In the genomic region with DNA sequence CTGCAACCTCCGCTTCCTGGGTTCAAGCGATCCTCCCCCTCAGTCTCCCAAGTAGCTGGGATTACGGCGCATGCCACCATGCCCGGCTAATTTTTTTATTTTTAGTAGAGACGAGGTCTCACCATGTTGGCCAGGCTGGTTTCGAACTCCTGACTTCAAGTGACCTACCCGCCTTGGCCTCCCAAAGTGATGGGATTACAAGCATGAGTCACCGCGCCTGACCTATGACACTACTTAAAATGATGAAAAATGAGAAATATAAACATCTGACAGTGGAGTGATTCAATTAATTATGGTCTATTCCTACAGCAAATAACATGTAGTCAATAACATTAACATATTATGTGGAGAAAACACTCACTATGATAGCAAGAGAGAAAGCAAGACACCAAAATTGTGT, we compare ENCODE assay signal across 19 cellular contexts. TPM values are rescaled to one million over a fixed set of nuclear protein-coding genes. Genes with fewer than 3 reads are reported as not detected.
A peak's percentile ranks its signal among the peaks of the same experiment; 100 is the strongest.
DNase-seq lines count a peak whose midpoint lies in the region; ATAC-seq, FAIRE-seq and TF ChIP-seq lines count a peak whose summit lies in the region.
"Had no signal": no experiment of that assay in that cellular context is flagged by ENCODE, and none has a peak within 500 bp of the region (broad histone marks: within the 10 kb centered on the region; RNA-seq: fewer than 3 reads in every experiment).

No MANE protein-coding gene starts in this region.

- intact Hi-C loops in OCI-LY7 (cut with micrococcal nuclease; ENCODE audit: unreplicated experiment): no loop called here
- intact Hi-C loops in GM12878 (cut with micrococcal nuclease; ENCODE audit: unreplicated experiment): no loop called here
- intact Hi-C loops in mucosa of descending colon (cut with DNase I, micrococcal nuclease): no loop called here

- H3K4me3 Mint-ChIP-seq in activated naive CD4-positive, alpha-beta T cell treated with anti-CD3 and anti-CD28 coated beads, Interleukin-2, amount 10 ng/mL, durations not matched to agents 7 days and 5 days: peak overlapping the region; percentile 87
- H3K4me3 Mint-ChIP-seq in neural progenitor cell: peak overlapping the region; percentile 91

- H3K9me2 ChIP-seq in OCI-LY7 (ENCODE audit: insufficient read depth, low read length): no peaks in the 10 kb centered on the region

- POLR2A ChIA-PET in OCI-LY7 (lab: Charles Lee) (interaction anchor here (1.1 to 1.2 kb wide), 2 partner anchors 14 to 42 kb away, joined by 3 read pairs; no protein-coding TSS in a partner anchor), GM12878 (lab: Charles Lee) (interaction anchor here (0.8 to 1.2 kb wide), 2 partner anchors 33 to 79 kb away, joined by 4 read pairs; no protein-coding TSS in a partner anchor)

- H3K4me1 ChIP-seq in OCI-LY7 (ENCODE audit: insufficient read depth, low read length, poor library complexity, severe bottlenecking) (peaks cover 31% of the 10 kb centered on the region), GM12878 (ENCODE audit: control insufficient read depth, insufficient read depth, low read length) (peaks cover 7% of the 10 kb centered on the region), neural progenitor cell (peaks cover 9% of the 10 kb centered on the region), mucosa of descending colon (ENCODE audit: low read depth) (peaks cover 17% of the 10 kb centered on the region)

- no peak for FAIRE-seq in GM12878 (lab: Jason Lieb, UNC)

- peaks cover 39% of the 10 kb centered on the region for H3F3A ChIP-seq in neural progenitor cell (ENCODE audit: low read depth)

- no peak for TF ChIP-seq RAD21 in GM12878 (IDR thresholded peaks at IDR 0.05; ENCODE audit: insufficient read depth, low read depth, low read length)

- CTCF ChIA-PET in activated naive CD4-positive, alpha-beta T cell treated with anti-CD3 and anti-CD28 coated beads, Interleukin-2, amount 10 ng/mL, durations not matched to agents 7 days and 5 days (lab: Charles Lee): no interaction called here
- CTCF ChIA-PET in OCI-LY7 (lab: Charles Lee; ENCODE audit: unreplicated experiment): no interaction called here
- CTCF ChIA-PET in GM12878 (lab: Yijun Ruan, JAX): interaction anchor here (0.6 to 1.2 kb wide), 4 partner anchors 13 to 166 kb away, joined by 3 to 4 read pairs (median 4); no protein-coding TSS in a partner anchor

- no peak for TF ChIP-seq POLR2A in GM12878 (IDR thresholded peaks at IDR 0.05; ENCODE audit: low read depth, low read length)

- H3K79me2 ChIP-seq in OCI-LY7 (ENCODE audit: insufficient read depth, low read depth, low read length) (peaks cover 24% of the 10 kb centered on the region; the same call in 1 of the 2 replicates), GM12878 (ENCODE audit: control insufficient read depth, insufficient read depth, low read length) (peaks cover 18% of the 10 kb centered on the region), neural progenitor cell (ENCODE audit: low read depth) (peaks cover 51% of the 10 kb centered on the region)

- peaks cover 28% of the 10 kb centered on the region for H3K36me3 Mint-ChIP-seq in activated naive CD4-positive, alpha-beta T cell treated with anti-CD3 and anti-CD28 coated beads, Interleukin-2, amount 10 ng/mL, durations not matched to agents 7 days and 5 days
- H3K36me3 Mint-ChIP-seq in neural progenitor cell: peaks cover 21% of the 10 kb centered on the region

- H3K4me3 ChIP-seq in OCI-LY7 (ENCODE audit: low read depth, low read length, poor library complexity, severe bottlenecking): no peak overlapping the region
- H3K4me3 ChIP-seq in GM12878: no peak overlapping the region
- no peak overlapping the region for H3K4me3 ChIP-seq in neural progenitor cell
- H3K4me3 ChIP-seq in foreskin fibroblast (ENCODE audit: low read depth in 1 of 2, low read length in 2 of 2): no peak overlapping the region
- no peak overlapping the region for H3K4me3 ChIP-seq in mucosa of descending colon
- H3K4me3 ChIP-seq: tibial nerve had no signal

- H4K20me1 ChIP-seq in OCI-LY7 (ENCODE audit: insufficient read depth, low read length) (no peaks in the 10 kb centered on the region), GM12878 (ENCODE audit: control insufficient read depth, insufficient read depth) (no peaks in the 10 kb centered on the region), neural progenitor cell (ENCODE audit: low read depth) (peaks cover 31% of the 10 kb centered on the region)

- H3K9me3 ChIP-seq in OCI-LY7 (ENCODE audit: low read length) (no peaks in the 10 kb centered on the region), GM12878 (replicated peaks; ENCODE audit: control insufficient read depth, insufficient read depth, low read length) (no peaks in the 10 kb centered on the region), neural progenitor cell (ENCODE audit: low read depth) (no peaks in the 10 kb centered on the region), mucosa of descending colon (no peaks in the 10 kb centered on the region)
- H3K9me3 ChIP-seq: tibial nerve had no signal

- H2AFZ ChIP-seq in OCI-LY7 (ENCODE audit: low read length): no peak overlapping the region
- no peak overlapping the region for H2AFZ ChIP-seq in GM12878 (ENCODE audit: control insufficient read depth, low read depth, low read length)
- no peak overlapping the region for H2AFZ ChIP-seq in neural progenitor cell (replicated peaks)

- no peak overlapping the region for H3K27ac ChIP-seq in OCI-LY7 (ENCODE audit: low read depth, low read length, poor library complexity, severe bottlenecking)
- H3K27ac ChIP-seq in GM12878 (ENCODE audit: control insufficient read depth, insufficient read depth): no peak overlapping the region
- H3K27ac ChIP-seq in neural progenitor cell: no peak overlapping the region

- H3K36me3 ChIP-seq in OCI-LY7 (ENCODE audit: insufficient read depth, low read length) (peaks cover 46% of the 10 kb centered on the region), GM12878 (ENCODE audit: control insufficient read depth in 2 of 2, insufficient read depth in 2 of 2, low read length in 1 of 2) (no peaks in the 10 kb centered on the region; a peak in 2 of 4 replicates), neural progenitor cell (peaks cover under 1% of the 10 kb centered on the region), mucosa of descending colon (ENCODE audit: low read depth) (no peaks in the 10 kb centered on the region)

- in situ Hi-C loops in GM12878 (cut with MboI): no loop called here

- H3K9me3 Mint-ChIP-seq in activated naive CD4-positive, alpha-beta T cell treated with anti-CD3 and anti-CD28 coated beads, Interleukin-2, amount 10 ng/mL, durations not matched to agents 7 days and 5 days: no peaks in the 10 kb centered on the region
- H3K9me3 Mint-ChIP-seq in neural progenitor cell: no peaks in the 10 kb centered on the region
- H3K9me3 Mint-ChIP-seq: activated naive CD4-positive, alpha-beta T cell treated with anti-CD3 and anti-CD28 coated beads for 36 hours had no signal

- BruUV-seq in OCI-LY7 (replicated peaks; lab: Mats Ljungman, UMichigan) (no TSS peak), GM12878 (replicated peaks; lab: Mats Ljungman, UMichigan) (no TSS peak)

- H3K9ac ChIP-seq in GM12878 (ENCODE audit: control insufficient read depth, insufficient read depth, low read length) (no peak overlapping the region), neural progenitor cell (no peak overlapping the region)

- peak overlapping the region; percentile 68 for H3K27ac Mint-ChIP-seq in activated naive CD4-positive, alpha-beta T cell treated with anti-CD3 and anti-CD28 coated beads, Interleukin-2, amount 10 ng/mL, durations not matched to agents 7 days and 5 days
- no peak overlapping the region for H3K27ac Mint-ChIP-seq in neural progenitor cell
- H3K27ac Mint-ChIP-seq: activated naive CD4-positive, alpha-beta T cell treated with anti-CD3 and anti-CD28 coated beads for 36 hours had no signal

- no peaks in the 10 kb centered on the region for H3K27me3 Mint-ChIP-seq in activated naive CD4-positive, alpha-beta T cell treated with anti-CD3 and anti-CD28 coated beads, Interleukin-2, amount 10 ng/mL, durations not matched to agents 7 days and 5 days
- H3K27me3 Mint-ChIP-seq in neural progenitor cell (ENCODE audit: insufficient read depth, low read depth): peaks cover 6% of the 10 kb centered on the region

- over 99% methylated on average over 10 of the region's 10 CpGs for WGBS in GM12878 (ENCODE audit: insufficient coverage, insufficient replicate concordance, low lambda C conversion rate, missing lambda C conversion rate)

- peak overlapping the region; percentile 87 for H3K4me2 ChIP-seq in OCI-LY7 (ENCODE audit: low read length)
- H3K4me2 ChIP-seq in GM12878 (ENCODE audit: control insufficient read depth, insufficient read depth): peak overlapping the region; percentile 13; the same call in 1 of the 2 replicates
- H3K4me2 ChIP-seq in neural progenitor cell: no peak overlapping the region

- H3K27me3 ChIP-seq in GM12878 (replicated peaks in 1 of 2; ENCODE audit: control insufficient read depth in 2 of 2, insufficient read depth in 2 of 2, low read length in 1 of 2) (no peaks in the 10 kb centered on the region), neural progenitor cell (no peaks in the 10 kb centered on the region)
- H3K27me3 ChIP-seq: tibial nerve had no signal

- SMC1A ChIA-PET in GM12878 (lab: Charles Lee; ENCODE audit: uncharacterized antibody, unreplicated experiment): interaction anchor here (0.9 to 1.2 kb wide), 2 partner anchors 25 to 45 kb away, joined by 3 read pairs; no protein-coding TSS in a partner anchor

- TF ChIP-seq CTCF in OCI-LY7 (conservative IDR thresholded peaks at IDR 0.05; ENCODE audit: low read length): no peak
- no peak for TF ChIP-seq CTCF in GM12878 (IDR thresholded peaks at IDR 0.05 in 2 of 3, conservative IDR thresholded peaks at IDR 0.05 in 1 of 3; ENCODE audit: control insufficient read depth in 2 of 3, extremely low read depth in 1 of 3, insufficient read depth in 1 of 3, low read depth in 3 of 3, low read length in 3 of 3)
- no peak for TF ChIP-seq CTCF in neural progenitor cell (IDR thresholded peaks at IDR 0.05)
- no peak for TF ChIP-seq CTCF in foreskin fibroblast (IDR thresholded peaks at IDR 0.05; ENCODE audit: low read depth, low read length)
- no peak for TF ChIP-seq CTCF in mucosa of descending colon (IDR thresholded peaks at IDR 0.05)

- DNase-seq in activated naive CD4-positive, alpha-beta T cell treated with anti-CD3 and anti-CD28 coated beads, Interleukin-2, amount 10 ng/mL, durations not matched to agents 7 days and 5 days: peak; percentile 9
- DNase-seq in activated naive CD4-positive, alpha-beta T cell (lab: John Stamatoyannopoulos, UW): no peak
- DNase-seq in OCI-LY7 (ENCODE audit: low spot score): no peak
- DNase-seq in GM12878 (ENCODE audit: low read depth, low spot score): no peak
- DNase-seq in neural progenitor cell (ENCODE audit: low spot score): no peak
- DNase-seq in foreskin fibroblast: no peak
- DNase-seq in mucosa of descending colon: no peak
- DNase-seq in ureter (ENCODE audit: low spot score): no peak
- DNase-seq: activated naive CD4-positive, alpha-beta T cell treated with anti-CD3 and anti-CD28 coated beads for 36 hours; caudate nucleus; DMS79; IMR-90; left cardiac atrium; NCI-H1436; NCI-H226; stimulated activated CD4-positive, alpha-beta T cell treated with anti-CD3 and anti-CD28 coated beads, Interleukin-2, amount 100 ng/mL, for 24 hours; stimulated activated CD8-positive, alpha-beta memory T cell treated with anti-CD3 and anti-CD28 coated beads, Interleukin-4, amount 100 ng/mL, for 48 hours had no signal

- ATAC-seq in GM12878 (no peak), mucosa of descending colon (no peak)
- ATAC-seq: activated CD4-positive, CD25-positive, alpha-beta regulatory T cell treated with anti-CD3 and anti-CD28 coated beads, Interleukin-2, amount 50 U/mL, for 24 hours; left cardiac atrium had no signal

- H3K4me1 Mint-ChIP-seq in activated naive CD4-positive, alpha-beta T cell treated with anti-CD3 and anti-CD28 coated beads, Interleukin-2, amount 10 ng/mL, durations not matched to agents 7 days and 5 days: peaks cover 40% of the 10 kb centered on the region
- peaks cover 21% of the 10 kb centered on the region for H3K4me1 Mint-ChIP-seq in neural progenitor cell

- RAD21 ChIA-PET in GM12878 (lab: Charles Lee; ENCODE audit: unreplicated experiment): interaction anchor here (1.3 kb wide), 1 partner anchor 9 kb away, joined by 3 read pairs; no protein-coding TSS in a partner anchor

- TF ChIP-seq EP300 in GM12878 (IDR thresholded peaks at IDR 0.05; ENCODE audit: borderline replicate concordance in 1 of 2, control insufficient read depth in 1 of 2, low read depth in 2 of 2, low read length in 2 of 2): no peak

RNA-seq across cellular contexts. Expression of a gene that starts 2.2 kb away (rescaled TPM):
- total RNA-seq in OCI-LY7 (2014; rRNA removed; shearing (Covaris generic)): 50.8 and 52.0 TPM in 2 replicates
- total RNA-seq in OCI-LY7 (2022) (42.2 and 44.7 TPM in 2 replicates), GM12878 (2014; rRNA removed) (27.2 and 35.2 TPM in 2 replicates), GM12878 (2014; rRNA removed; fragmentation: Illumina TruSeq; extraction: Trizol) (4.1 and 5.2 TPM in 2 replicates), GM12878 (2021) (31.0 and 32.8 TPM in 2 replicates), neural progenitor cell (ENCODE audit: low replicate concordance) (9.3 and 52.2 TPM in 2 replicates), mucosa of descending colon (10 to 100 TPM; 20.7 to 27.9 (median 22.1) TPM), ureter (24.0 TPM)
- total RNA-seq in GM12878 (2013; cell fraction: nucleolus; rRNA removed): 26.3 and 30.6 TPM in 2 replicates
- 4.9 TPM for polyA plus RNA-seq in GM12878 (2011; ENCODE audit: low read depth)
- polyA plus RNA-seq in GM12878 (2011; rRNA removed) (2.9 and 8.1 TPM in 2 replicates), GM12878 (2014; fragmentation: Illumina TruSeq; extraction: Trizol) (0.76 and 3.3 TPM in 2 replicates), GM12878 (2014; fragmentation: Nextera tagmentation; extraction: Ambion mirVana) (under 1 TPM; 0.13 to 0.68 TPM), GM12878 (2014; rRNA removed) (23.8 and 32.6 TPM in 2 replicates), GM12878 (2016; fragmentation: Nextera tagmentation; extraction: Ambion mirVana) (10 to 100 TPM; 43.6 to 53.3 TPM)
- 13.5 and 22.0 TPM in 2 replicates for polyA plus RNA-seq in GM12878 (2011; cell fraction: cytosol; rRNA removed)
- 101 and 131 TPM in 2 replicates for polyA plus RNA-seq in GM12878 (2011; cell fraction: nucleus; rRNA removed)
- 16.8 and 17.2 TPM in 2 replicates for polyA plus RNA-seq in GM12878 (2012)
- polyA minus RNA-seq in GM12878 (2011; rRNA and poly(A)+ RNA removed): 3.9 and 12.8 TPM in 2 replicates
- 9.5 and 9.9 TPM in 2 replicates for polyA minus RNA-seq in GM12878 (2011; cell fraction: cytosol; rRNA and poly(A)+ RNA removed)
- 10.8 and 17.3 TPM in 2 replicates for polyA minus RNA-seq in GM12878 (2011; cell fraction: nucleus; rRNA and poly(A)+ RNA removed)

RNA-seq across cellular contexts. Expression of a gene that starts 5.7 kb away (rescaled TPM):
- 3.9 and 6.6 TPM in 2 replicates for total RNA-seq in OCI-LY7 (2014; rRNA removed; shearing (Covaris generic))
- total RNA-seq in OCI-LY7 (2022) (6.2 and 8.6 TPM in 2 replicates), GM12878 (2014; rRNA removed) (3.7 and 4.3 TPM in 2 replicates), GM12878 (2014; rRNA removed; fragmentation: Illumina TruSeq; extraction: Trizol) (2.3 and 2.5 TPM in 2 replicates), GM12878 (2021) (7.9 and 8.1 TPM in 2 replicates), neural progenitor cell (ENCODE audit: low replicate concordance) (4.6 and 10.1 TPM in 2 replicates), mucosa of descending colon (10 to 100 TPM; 27.9 to 41.2 (median 35.9) TPM), ureter (23.0 TPM)
- total RNA-seq in GM12878 (2013; cell fraction: nucleolus; rRNA removed): 15.3 and 19.5 TPM in 2 replicates
- 0.75 TPM for polyA plus RNA-seq in GM12878 (2011; ENCODE audit: low read depth)
- polyA plus RNA-seq in GM12878 (2011; rRNA removed) (2.8 and 3.7 TPM in 2 replicates), GM12878 (2014; fragmentation: Illumina TruSeq; extraction: Trizol) (3.0 and 3.1 TPM in 2 replicates), GM12878 (2014; fragmentation: Nextera tagmentation; extraction: Ambion mirVana) (under 1 TPM; 0.37 to 0.45 TPM), GM12878 (2014; rRNA removed) (5.6 and 6.1 TPM in 2 replicates), GM12878 (2016; fragmentation: Nextera tagmentation; extraction: Ambion mirVana) (1 to 10 TPM; 5.8 to 5.9 TPM)
- 2.9 and 3.7 TPM in 2 replicates for polyA plus RNA-seq in GM12878 (2011; cell fraction: cytosol; rRNA removed)
- 13.7 and 15.4 TPM in 2 replicates for polyA plus RNA-seq in GM12878 (2011; cell fraction: nucleus; rRNA removed)
- polyA plus RNA-seq in GM12878 (2012): 2.0 and 2.6 TPM in 2 replicates
- polyA minus RNA-seq in GM12878 (2011; rRNA and poly(A)+ RNA removed): 2.5 and 4.9 TPM in 2 replicates
- polyA minus RNA-seq in GM12878 (2011; cell fraction: cytosol; rRNA and poly(A)+ RNA removed): 1.1 and 3.7 TPM in 2 replicates
- 3.4 and 6.5 TPM in 2 replicates for polyA minus RNA-seq in GM12878 (2011; cell fraction: nucleus; rRNA and poly(A)+ RNA removed)

RNA-seq across cellular contexts. Expression of a gene that starts 33.5 kb away (rescaled TPM):
- total RNA-seq in OCI-LY7 (2014; rRNA removed; shearing (Covaris generic)): 1.2 and 2.3 TPM in 2 replicates
- total RNA-seq in OCI-LY7 (2022): 1.2 and 2.1 TPM in 2 replicates
- total RNA-seq in GM12878 (2013; cell fraction: nucleolus; rRNA removed): 6.2 and 7.0 TPM in 2 replicates
- total RNA-seq in GM12878 (2014; rRNA removed): 0.11 and 0.68 TPM in 2 replicates
- 0.22 and 0.23 TPM in 2 replicates for total RNA-seq in GM12878 (2014; rRNA removed; fragmentation: Illumina TruSeq; extraction: Trizol)
- total RNA-seq in GM12878 (2021): 0.62 and 0.80 TPM in 2 replicates
- not detected for polyA plus RNA-seq in GM12878 (2011; ENCODE audit: low read depth)
- 0.33 and 0.43 TPM in 2 replicates for polyA plus RNA-seq in GM12878 (2011; rRNA removed)
- polyA plus RNA-seq in GM12878 (2011; cell fraction: cytosol; rRNA removed): 0.48 and 0.51 TPM in 2 replicates
- polyA plus RNA-seq in GM12878 (2011; cell fraction: nucleus; rRNA removed): 1.6 and 1.7 TPM in 2 replicates
- 0.15 and 0.35 TPM in 2 replicates for polyA plus RNA-seq in GM12878 (2012)
- 0.15 TPM in 1 of 2 replicates, not detected in the other for polyA plus RNA-seq in GM12878 (2014; fragmentation: Illumina TruSeq; extraction: Trizol)
- polyA plus RNA-seq in GM12878 (2014; fragmentation: Nextera tagmentation; extraction: Ambion mirVana): under 1 TPM; 0.09 to 0.18 TPM
- polyA plus RNA-seq in GM12878 (2014; rRNA removed): 0.68 and 0.81 TPM in 2 replicates
- polyA plus RNA-seq in GM12878 (2016; fragmentation: Nextera tagmentation; extraction: Ambion mirVana): not detected
- polyA minus RNA-seq in GM12878 (2011; rRNA and poly(A)+ RNA removed): 0.15 and 0.26 TPM in 2 replicates
- polyA minus RNA-seq in GM12878 (2011; cell fraction: cytosol; rRNA and poly(A)+ RNA removed): not detected in 2 replicates
- polyA minus RNA-seq in GM12878 (2011; cell fraction: nucleus; rRNA and poly(A)+ RNA removed): 0.73 and 2.0 TPM in 2 replicates
- 58.0 and 177 TPM in 2 replicates for total RNA-seq in neural progenitor cell (ENCODE audit: low replicate concordance)
- 10 to 100 TPM; 31.7 to 95.0 (median 71.7) TPM for total RNA-seq in mucosa of descending colon
- total RNA-seq in ureter: 22.5 TPM
